In genomic region chr21:31660134-31660565, GRCh38 we compare ENCODE assay signal across 8 cellular contexts. TPM values are rescaled to one million over a fixed set of nuclear protein-coding genes. Genes with fewer than 3 reads are reported as not detected.
DNase-seq lines count a peak whose midpoint lies in the region; ATAC-seq, FAIRE-seq and TF ChIP-seq lines count a peak whose summit lies in the region.

No MANE protein-coding gene starts in this region.

- peak overlapping the region; percentile 42 for H2AFZ ChIP-seq in endothelial cell of umbilical vein (ENCODE audit: low read depth, low read length)

- H3K36me3 ChIP-seq in SK-N-MC (ENCODE audit: insufficient read depth, low read length) (peaks cover 28% of the 10 kb centered on the region), endothelial cell of umbilical vein (ENCODE audit: control insufficient read depth in 2 of 2, extremely low read depth in 1 of 2, insufficient read depth in 2 of 2, low read length in 2 of 2) (no peaks in the 10 kb centered on the region), mucosa of rectum (ENCODE audit: control insufficient read depth in 2 of 2, insufficient read depth in 2 of 2, low read length in 2 of 2) (peaks cover 9% of the 10 kb centered on the region in 2 donors), uterus (no peaks in the 10 kb centered on the region)

- no peak overlapping the region for H3K27ac ChIP-seq in SK-N-MC
- H3K27ac ChIP-seq in endothelial cell of umbilical vein (ENCODE audit: insufficient read depth, low read depth, low read length): peak overlapping the region; percentile 24
- peak overlapping the region; percentile 67 to 91 for H3K27ac ChIP-seq in mucosa of rectum (ENCODE audit: low read depth in 2 of 2, low read length in 2 of 2)
- peak overlapping the region; percentile 82 to 88 for H3K27ac ChIP-seq in uterus

- dilution Hi-C loops in endothelial cell of umbilical vein (cut with MboI; ENCODE audit: extremely low pct_ligation_motif_present, low sequenced_read_pairs): no loop called here

- DNase-seq in CMK (ENCODE audit: low read depth) (peak; percentile 27), SK-N-MC (ENCODE audit: low read depth, low spot score) (no peak), endothelial cell of umbilical vein (ENCODE audit: low read depth, low spot score) (peak; percentile 30), uterus (peak; percentile 34 to 47)
- DNase-seq in stimulated activated naive CD4-positive, alpha-beta T cell treated with Interleukin-2 at 50 U/mL for 16 hours (lab: John Stamatoyannopoulos, UW): no peak

- intact Hi-C loops in endothelial cell of umbilical vein (cut with micrococcal nuclease): loop anchor here (2.0 kb wide), 1 partner anchor 71 kb away; no protein-coding TSS in a partner anchor
- intact Hi-C loops in uterus (cut with DNase I; ENCODE audit: low total_unique reads): loop anchor here (10.0 kb wide), 1 partner anchor 735 kb away; the partner anchor contains the start of gene URB1

- H3K4me2 ChIP-seq in endothelial cell of umbilical vein (ENCODE audit: insufficient read depth, low read length): peak overlapping the region; percentile 98

- no peaks in the 10 kb centered on the region for H4K20me1 ChIP-seq in endothelial cell of umbilical vein (replicated peaks; ENCODE audit: control insufficient read depth, extremely low read depth, insufficient read depth, low read length)

- TF ChIP-seq POLR2A in endothelial cell of umbilical vein (IDR thresholded peaks at IDR 0.05; ENCODE audit: low read depth, low read length) (no peak), uterus (IDR thresholded peaks at IDR 0.05) (no peak)

- peak overlapping the region; percentile 86 for H3K9ac ChIP-seq in SK-N-MC (ENCODE audit: insufficient read length)
- H3K9ac ChIP-seq in endothelial cell of umbilical vein (replicated peaks; ENCODE audit: extremely low read depth, insufficient read depth, low read length): peak overlapping the region; percentile 73
- H3K9ac ChIP-seq in mucosa of rectum (ENCODE audit: low read depth in 1 of 2, low read length in 2 of 2): peak overlapping the region; percentile 66 to 79

- H3K4me1 ChIP-seq in endothelial cell of umbilical vein (ENCODE audit: control insufficient read depth, extremely low read depth, insufficient read depth, low read length) (peaks cover 7% of the 10 kb centered on the region), mucosa of rectum (ENCODE audit: control insufficient read depth in 2 of 2, insufficient read depth in 2 of 2, low read length in 2 of 2) (peaks cover 20 to 24% of the 10 kb centered on the region in 2 donors), uterus (peaks cover 11 to 14% of the 10 kb centered on the region in 2 donors)

- TF ChIP-seq CTCF in endothelial cell of umbilical vein (IDR thresholded peaks at IDR 0.05; ENCODE audit: extremely low read depth in 1 of 2, insufficient read depth in 1 of 2, low read depth in 1 of 2, low read length in 2 of 2): no peak
- no peak for TF ChIP-seq CTCF in uterus (IDR thresholded peaks at IDR 0.05)

- no peaks in the 10 kb centered on the region for H3K9me1 ChIP-seq in endothelial cell of umbilical vein (replicated peaks; ENCODE audit: control insufficient read depth, extremely low read depth, insufficient read depth, low read length)

- peaks cover 39% of the 10 kb centered on the region for H3K79me2 ChIP-seq in endothelial cell of umbilical vein (ENCODE audit: control insufficient read depth, insufficient read depth, low read length)

- H3K9me3 ChIP-seq in SK-N-MC (ENCODE audit: low read depth, low read length) (no peaks in the 10 kb centered on the region), endothelial cell of umbilical vein (replicated peaks; ENCODE audit: control insufficient read depth, insufficient read depth, low read length) (no peaks in the 10 kb centered on the region), mucosa of rectum (ENCODE audit: control insufficient read depth in 2 of 2, low read length in 2 of 2) (no peaks in the 10 kb centered on the region), uterus (no peaks in the 10 kb centered on the region)

- peak; percentile 62 for FAIRE-seq in endothelial cell of umbilical vein (lab: Jason Lieb, UNC)

- no peaks in the 10 kb centered on the region for H3K27me3 ChIP-seq in endothelial cell of umbilical vein (ENCODE audit: control insufficient read depth in 2 of 2, insufficient read depth in 2 of 2, low read length in 2 of 2)
- no peaks in the 10 kb centered on the region for H3K27me3 ChIP-seq in mucosa of rectum (ENCODE audit: control insufficient read depth in 2 of 2, insufficient read depth in 2 of 2, low read length in 2 of 2)
- no peaks in the 10 kb centered on the region for H3K27me3 ChIP-seq in uterus

- peak overlapping the region; percentile 92 for H3K4me3 ChIP-seq in SK-N-MC
- H3K4me3 ChIP-seq in endothelial cell of umbilical vein (replicated peaks in 1 of 3; ENCODE audit: insufficient read depth in 1 of 3, low read depth in 1 of 3, low read length in 3 of 3): peak overlapping the region; percentile 73 to 92 (median 89)
- H3K4me3 ChIP-seq in mucosa of rectum (ENCODE audit: low read length in 2 of 2): peak overlapping the region; percentile 80 to 92
- H3K4me3 ChIP-seq in uterus: peak overlapping the region; percentile 56 to 91

- peak; percentile 23 for ATAC-seq in GM19043 (IDR thresholded peaks at IDR 0.05; ENCODE audit: low read depth, unreplicated experiment)
- peak; percentile 35 for ATAC-seq in HG03175 (IDR thresholded peaks at IDR 0.05; ENCODE audit: unreplicated experiment)

- CTCF ChIA-PET in endothelial cell of umbilical vein (lab: Charles Lee): no interaction called here

- POLR2A ChIA-PET in endothelial cell of umbilical vein (lab: Charles Lee): no interaction called here

- no TSS peak for BruUV-seq in endothelial cell of umbilical vein (replicated peaks; lab: Mats Ljungman, UMichigan)

TF ChIP-seq in endothelial cell of umbilical vein, 7 proteins besides CTCF, POLR2A, EP300 and RAD21:
- TF ChIP-seq MAX (IDR thresholded peaks at IDR 0.05; ENCODE audit: insufficient read depth, insufficient read length) (no peak), FOS (IDR thresholded peaks at IDR 0.05; ENCODE audit: borderline replicate concordance, insufficient read depth, low read length) (no peak), JUN (IDR thresholded peaks at IDR 0.05; ENCODE audit: borderline replicate concordance, insufficient read depth, insufficient read length, low read depth) (no peak), POLR2AphosphoS5 (IDR thresholded peaks at IDR 0.05; ENCODE audit: insufficient read depth, low read depth, low read length) (no peak), EZH2 (IDR thresholded peaks at IDR 0.05; ENCODE audit: borderline replicate concordance, low read depth, low read length, severe bottlenecking) (no peak)

RNA-seq across cellular contexts. Expression of gene SOD1, which starts 0.7 kb away (rescaled TPM):
- 190 and 198 TPM in 2 replicates for total RNA-seq in endothelial cell of umbilical vein
- 197 and 268 TPM in 2 replicates for polyA plus RNA-seq in endothelial cell of umbilical vein
- polyA plus RNA-seq in endothelial cell of umbilical vein (2011; cell fraction: cytosol; rRNA removed): 386 and 426 TPM in 2 replicates
- polyA plus RNA-seq in endothelial cell of umbilical vein (2011; cell fraction: nucleus; rRNA removed): 119 and 158 TPM in 2 replicates
- polyA plus RNA-seq in endothelial cell of umbilical vein (2012): 308 and 331 TPM in 2 replicates
- polyA minus RNA-seq in endothelial cell of umbilical vein: 90.1 and 104 TPM in 2 replicates
- polyA minus RNA-seq in endothelial cell of umbilical vein (2011; cell fraction: cytosol; rRNA and poly(A)+ RNA removed): 329 TPM
- polyA minus RNA-seq in endothelial cell of umbilical vein (2011; cell fraction: nucleus; rRNA and poly(A)+ RNA removed): 22.3 and 24.2 TPM in 2 replicates
- 100 to 1,000 TPM in 3 of 4 donors, 10 to 100 TPM in 1; 87.6 to 156 (median 140) TPM for total RNA-seq in uterus

Comparison
In these comparisons a context has a peak if more than half of its experiments do, and no peak if none do; other contexts are left out.
1. DNase-seq: peak in CMK (single experiment), endothelial cell of umbilical vein (single experiment) and uterus (2 of 2); none in SK-N-MC (single experiment) and stimulated activated naive CD4-positive, alpha-beta T cell treated with Interleukin-2 at 50 U/mL for 16 hours (single experiment).
2. Peak in every context shown above with its lines, with median percentiles within 50 percentile points of each other: H3K4me3 ChIP-seq and H3K9ac ChIP-seq.